Comparison of ENCODE assay signal across 1 cellular context in genomic region chr6:145962581-145962980, GRCh38.
TF ChIP-seq lines count a peak whose summit lies in the region.

No MANE protein-coding gene starts in this region.

TF ChIP-seq in SK-N-SH, 30 proteins besides CTCF, POLR2A, EP300 and RAD21 (continued from another document):
- no peak for TF ChIP-seq PBX3 (IDR thresholded peaks at IDR 0.05)
- TF ChIP-seq RCOR1 (IDR thresholded peaks at IDR 0.05; ENCODE audit: low read length) = no peak
- no peak for TF ChIP-seq GATA2 (CRISPR knock-in tag; IDR thresholded peaks at IDR 0.05)
- TF ChIP-seq NRF1 (IDR thresholded peaks at IDR 0.05; ENCODE audit: low read depth, low read length) = no peak
- no peak for TF ChIP-seq POLR2AphosphoS5 (IDR thresholded peaks at IDR 0.05; ENCODE audit: low read depth, low read length)
- no peak for TF ChIP-seq FOXM1 (IDR thresholded peaks at IDR 0.05; ENCODE audit: low read depth)
- no peak for TF ChIP-seq EZH2phosphoT487 (IDR thresholded peaks at IDR 0.05; ENCODE audit: borderline replicate concordance, low read depth)
